ENCODE assay signal across 41 cellular contexts in genomic region chr2:233341296-233341695, GRCh38. TPM values are rescaled to one million over a fixed set of nuclear protein-coding genes. Genes with fewer than 3 reads are reported as not detected.
DNase-seq lines count a peak whose midpoint lies in the region; ATAC-seq, FAIRE-seq and TF ChIP-seq lines count a peak whose summit lies in the region.
"Had no signal": no experiment of that assay in that cellular context is flagged by ENCODE, and none has a peak within 500 bp of the region (broad histone marks: within the 10 kb centered on the region; RNA-seq: fewer than 3 reads in every experiment).

No MANE protein-coding gene starts in this region.

- TF ChIP-seq CTCF in SK-N-SH (IDR thresholded peaks at IDR 0.05) (no peak), HEK293 (tag by site-specific recombination; IDR thresholded peaks at IDR 0.05) (no peak), WTC11 (IDR thresholded peaks at IDR 0.05) (no peak), K562 (IDR thresholded peaks at IDR 0.05 in 2 of 3, conservative IDR thresholded peaks at IDR 0.05 in 1 of 3; ENCODE audit: insufficient read depth in 2 of 3, low read depth in 1 of 3, low read length in 3 of 3) (no peak)

- in situ Hi-C loops in K562 (cut with MboI), result no loop called here

- TF ChIP-seq RAD21 in SK-N-SH (IDR thresholded peaks at IDR 0.05; ENCODE audit: low read length) (no peak), K562 (CRISPR knock-in tag; conservative IDR thresholded peaks at IDR 0.05 in 1 of 2, IDR thresholded peaks at IDR 0.05 in 1 of 2) (no peak)

- H3F3A ChIP-seq in SK-N-SH (replicated peaks; ENCODE audit: insufficient read depth), result no peaks in the 10 kb centered on the region

- intact Hi-C loops in K562 (cut with micrococcal nuclease), result no loop called here

- peaks cover 0 to 9% of the 10 kb centered on the region in 2 experiments; a peak in 1 of 4 replicates for H3K4me1 ChIP-seq in SK-N-SH (ENCODE audit: control insufficient read depth in 1 of 2, insufficient read depth in 2 of 2, low read depth in 1 of 2, low read length in 1 of 2)
- H3K4me1 ChIP-seq in HEK293 (ENCODE audit: control insufficient read depth, insufficient read depth, low read length), result no peaks in the 10 kb centered on the region
- peaks cover 0 to 6% of the 10 kb centered on the region in 2 experiments; a peak in 4 of 5 replicates for H3K4me1 ChIP-seq in K562 (replicated peaks in 1 of 2; ENCODE audit: control insufficient read depth in 2 of 2, insufficient read depth in 2 of 2, low read length in 2 of 2)

- 96% methylated on average over 3 of the region's 3 CpGs for WGBS in SK-N-SH (ENCODE audit: low lambda C conversion rate)
- 72% methylated on average over 2 of the region's 3 CpGs for WGBS in K562 (ENCODE audit: insufficient coverage, low coverage, missing lambda C conversion rate)

- ATAC-seq in SK-N-SH treated with all-trans-retinoic acid at 6 μM for 48 hours, result no peak
- ATAC-seq in WTC11, result no peak
- no peak for ATAC-seq in K562
- ATAC-seq in GM18867 (IDR thresholded peaks at IDR 0.05; ENCODE audit: unreplicated experiment), result no peak
- ATAC-seq: A549; CD8-positive, alpha-beta T cell had no signal

- H3K9me3 ChIP-seq in SK-N-SH (0 out of 2 replicates have a peak, but pooled peaks cover 3% of the 10 kb centered on the region), HEK293 (ENCODE audit: control insufficient read depth, insufficient read depth, low read depth, low read length) (no peaks in the 10 kb centered on the region), K562 (replicated peaks; ENCODE audit: control insufficient read depth, insufficient read depth, low read depth, low read length) (no peaks in the 10 kb centered on the region; the same call in 1 of the 2 replicates)
- H3K9me3 ChIP-seq: BE2C, Caco-2 had no signal

- FAIRE-seq in K562 (lab: Jason Lieb, UNC), result no peak
- FAIRE-seq: A204.1, A549, D721Med had no signal

- H3K9ac ChIP-seq in SK-N-SH, result no peak overlapping the region
- H3K9ac ChIP-seq in K562 (ENCODE audit: insufficient read depth in 1 of 2, low read depth in 2 of 2, low read length in 2 of 2), result no peak overlapping the region
- H3K9ac ChIP-seq: BLaER1; BLaER1 treated with 17β-estradiol and CSF1 and Interleukin-3, amounts not matched to agents 10 nM and 100 nM had no signal

- DNase-seq in SK-N-SH (no peak), WTC11 (ENCODE audit: low spot score) (no peak), K562 (ENCODE audit: extremely low read depth in 1 of 4, low spot score in 3 of 4) (no peak), UCSD-AML1 (lab: John Stamatoyannopoulos, UW; ENCODE audit: unreplicated experiment) (no peak)
- DNase-seq in effector CD8-positive, alpha-beta T cell (lab: John Stamatoyannopoulos, UW), result no peak
- DNase-seq: 8988T; ACHN; AML-193; BE2C; C1 segment of cervical spinal cord; Caco-2; Calu3; CD4-positive, alpha-beta memory T cell; CD4-positive, alpha-beta T cell; CD4-positive, CD25-positive, alpha-beta regulatory T cell; CD8-positive, alpha-beta memory T cell; CD8-positive, alpha-beta T cell; COR-L47; DMS 273 treated with DMSO at 0.1 percent for 48 hours; DMS153; DMS53; DMS79; DMS79 treated with DMSO at 0.1 percent for 48 hours; DND-41; EL had no signal

- H3K27me3 ChIP-seq in SK-N-SH (ENCODE audit: insufficient read depth) (no peaks in the 10 kb centered on the region), K562 (ENCODE audit: control insufficient read depth in 2 of 2, insufficient read depth in 2 of 2, low read length in 2 of 2) (0 out of 5 replicates have a peak, but pooled peaks cover 0 to 5% of the 10 kb centered on the region in 2 experiments)
- H3K27me3 ChIP-seq: BE2C; BLaER1; BLaER1 treated with 17β-estradiol and CSF1 and Interleukin-3, amounts not matched to agents 10 nM and 100 nM had no signal

- H3K9me1 ChIP-seq in K562 (ENCODE audit: control insufficient read depth, insufficient read depth, low read length), result no peaks in the 10 kb centered on the region

- no peak overlapping the region for H3K4me2 ChIP-seq in SK-N-SH
- H3K4me2 ChIP-seq in K562 (ENCODE audit: insufficient read depth, low read length), result no peak overlapping the region
- H3K4me2 ChIP-seq: A549, BLaER1 had no signal

- no peaks in the 10 kb centered on the region for H3K79me2 ChIP-seq in SK-N-SH (ENCODE audit: insufficient read depth)
- H3K79me2 ChIP-seq in K562 (ENCODE audit: control insufficient read depth, insufficient read depth, low read length), result no peaks in the 10 kb centered on the region

- no peak overlapping the region for H2AFZ ChIP-seq in SK-N-SH (ENCODE audit: low read depth)
- no peak overlapping the region for H2AFZ ChIP-seq in K562 (ENCODE audit: low read depth, low read length)

- H3K36me3 ChIP-seq in SK-N-SH (replicated peaks in 1 of 2; ENCODE audit: control insufficient read depth in 1 of 2, insufficient read depth in 2 of 2, low read length in 1 of 2) (no peaks in the 10 kb centered on the region), HEK293 (ENCODE audit: control insufficient read depth in 2 of 2, insufficient read depth in 1 of 2, low read length in 2 of 2) (no peaks in the 10 kb centered on the region), K562 (ENCODE audit: control insufficient read depth, insufficient read depth, low read length) (no peaks in the 10 kb centered on the region)
- H3K36me3 ChIP-seq: BE2C; BLaER1; BLaER1 treated with 17β-estradiol and CSF1 and Interleukin-3, amounts not matched to agents 10 nM and 100 nM had no signal

- no TSS peak for BruUV-seq in K562 (replicated peaks; lab: Mats Ljungman, UMichigan)

- POLR2A ChIA-PET in SK-N-SH (lab: Yijun Ruan, JAX), result no interaction called here
- POLR2A ChIA-PET in HEK293 (lab: Yijun Ruan, JAX), result no interaction called here
- POLR2A ChIA-PET in WTC11 (lab: Charles Lee), result no interaction called here
- POLR2A ChIA-PET in K562 (lab: Yijun Ruan, JAX), result interaction anchor here (1.2 kb wide), 1 partner anchor 10 kb away, joined by 3 read pairs; no protein-coding TSS in a partner anchor

- H3K9me2 ChIP-seq in SK-N-SH, result no peaks in the 10 kb centered on the region

- H3K4me3 Mint-ChIP-seq in WTC11, result no peak overlapping the region
- H3K4me3 Mint-ChIP-seq: B cell; CD14-positive monocyte; CD4-positive, alpha-beta memory T cell; CD4-positive, alpha-beta T cell; CD4-positive, CD25-positive, alpha-beta regulatory T cell; CD8-positive, alpha-beta memory T cell; CD8-positive, alpha-beta T cell had no signal

- TF ChIP-seq POLR2A in K562 (conservative IDR thresholded peaks at IDR 0.05), result no peak

- no peaks in the 10 kb centered on the region for H3K27me3 Mint-ChIP-seq in WTC11 (ENCODE audit: low read depth)
- H3K27me3 Mint-ChIP-seq: B cell; CD4-positive, alpha-beta T cell had no signal

- no peaks in the 10 kb centered on the region for H3K4me1 Mint-ChIP-seq in WTC11

- no peaks in the 10 kb centered on the region for H3K36me3 Mint-ChIP-seq in WTC11
- H3K36me3 Mint-ChIP-seq: CD14-positive monocyte; CD4-positive, alpha-beta memory T cell; CD4-positive, CD25-positive, alpha-beta regulatory T cell; CD8-positive, alpha-beta T cell had no signal

- no peaks in the 10 kb centered on the region for H4K20me1 ChIP-seq in SK-N-SH (ENCODE audit: insufficient read depth)
- H4K20me1 ChIP-seq in K562 (replicated peaks; ENCODE audit: control insufficient read depth, insufficient read depth, low read length), result no peaks in the 10 kb centered on the region
- H4K20me1 ChIP-seq: BLaER1; BLaER1 treated with 17β-estradiol and CSF1 and Interleukin-3, amounts not matched to agents 10 nM and 100 nM had no signal

- H3K27ac Mint-ChIP-seq in WTC11, result no peak overlapping the region
- H3K27ac Mint-ChIP-seq: B cell; CD4-positive, alpha-beta memory T cell; CD4-positive, alpha-beta T cell; CD4-positive, CD25-positive, alpha-beta regulatory T cell; CD8-positive, alpha-beta T cell had no signal

- H3K27ac ChIP-seq in SK-N-SH (ENCODE audit: low read depth in 2 of 2, low read length in 1 of 2), result no peak overlapping the region
- no peak overlapping the region for H3K27ac ChIP-seq in HEK293 (ENCODE audit: extremely low read depth, low read depth, low read length)
- no peak overlapping the region for H3K27ac ChIP-seq in K562 (ENCODE audit: extremely low read depth, low read depth, low read length)
- H3K27ac ChIP-seq: 22Rv1, A549, BLaER1, C4-2B had no signal

- CTCF ChIA-PET in SK-N-SH (lab: Yijun Ruan, JAX) (interaction anchor here (0.7 to 1.1 kb wide), 2 partner anchors 13 to 75 kb away, joined by 3 read pairs; partner anchors contain the start of gene DGKD), HEK293 (lab: Yijun Ruan, JAX) (no interaction called here), WTC11 (lab: Charles Lee) (interaction anchor here (4.2 kb wide), 1 partner anchor 13 kb away, joined by 34 read pairs; the partner anchor contains the start of gene DGKD), K562 (lab: Yijun Ruan, JAX; ENCODE audit: low intra/inter-chr PET ratio) (no interaction called here)

- peaks cover 6% of the 10 kb centered on the region for H3K9me3 Mint-ChIP-seq in WTC11
- H3K9me3 Mint-ChIP-seq: CD4-positive, alpha-beta memory T cell; CD4-positive, alpha-beta T cell; CD8-positive, alpha-beta memory T cell; CD8-positive, alpha-beta T cell had no signal

- H3K4me3 ChIP-seq in SK-N-SH (ENCODE audit: low read depth in 2 of 2, low read length in 1 of 2) (no peak overlapping the region), HEK293 (ENCODE audit: low read depth, low read length) (no peak overlapping the region), K562 (no peak overlapping the region)
- H3K4me3 ChIP-seq: A549; BLaER1; BLaER1 treated with 17β-estradiol and CSF1 and Interleukin-3, amounts not matched to agents 10 nM and 100 nM had no signal

- TF ChIP-seq EP300 in SK-N-SH (IDR thresholded peaks at IDR 0.05; ENCODE audit: borderline replicate concordance in 1 of 2, low read depth in 1 of 2, low read length in 1 of 2) (no peak), K562 (IDR thresholded peaks at IDR 0.05; ENCODE audit: low read length) (no peak)

RNA-seq across cellular contexts. Expression of gene DGKD, which starts 13.0 kb away (rescaled TPM):
- polyA plus RNA-seq in SK-N-SH (2012; rRNA removed) (17.7 and 21.7 TPM in 2 replicates), K562 (2011; rRNA removed) (18.5 and 21.9 TPM in 2 replicates), K562 (2014; fragmentation: Illumina TruSeq; extraction: Trizol) (13.8 and 15.4 TPM in 2 replicates), K562 (2014; fragmentation: Nextera tagmentation; extraction: Ambion mirVana) (under 1 TPM; 0.52 to 0.66 TPM), K562 (2014; rRNA removed) (18.2 and 18.6 TPM in 2 replicates)
- 8.0 and 10.4 TPM in 2 replicates for polyA plus RNA-seq in SK-N-SH (2012; cell fraction: cytosol; rRNA removed)
- polyA plus RNA-seq in SK-N-SH (2012; cell fraction: nucleus; rRNA removed), result 75.5 and 81.2 TPM in 2 replicates
- total RNA-seq in WTC11 (2021) (30.6 to 41.4 TPM (median 31.9 TPM) in 3 replicates), K562 (2014; rRNA removed) (7.9 and 11.1 TPM in 2 replicates), K562 (2014; rRNA removed; fragmentation: Illumina TruSeq; extraction: Trizol) (10.6 and 13.4 TPM in 2 replicates), K562 (2015; rRNA removed; fragmentation: Illumina TruSeq; extraction: Trizol) (9.4 and 9.5 TPM in 2 replicates), K562 (2021) (22.8 and 29.5 TPM in 2 replicates)
- 163 and 241 TPM in 2 replicates for total RNA-seq in K562 (2011; cell fraction: chromatin; rRNA removed; ENCODE audit: low replicate concordance)
- total RNA-seq in K562 (2011; cell fraction: nucleolus; rRNA removed), result 70.9 and 79.1 TPM in 2 replicates
- total RNA-seq in K562 (2011; cell fraction: nucleoplasm; rRNA removed), result 80.4 and 94.8 TPM in 2 replicates
- polyA plus RNA-seq in K562 (2011; cell fraction: cytosol; rRNA removed), result 8.9 and 9.0 TPM in 2 replicates
- polyA plus RNA-seq in K562 (2011; cell fraction: nucleus; rRNA removed), result 107 and 120 TPM in 2 replicates
- 16.7 and 18.9 TPM in 2 replicates for polyA plus RNA-seq in K562 (2012)
- polyA minus RNA-seq in K562 (2011; rRNA and poly(A)+ RNA removed), result 26.1 and 43.5 TPM in 2 replicates
- polyA minus RNA-seq in K562 (2011; cell fraction: cytosol; rRNA and poly(A)+ RNA removed), result 10.3 and 13.8 TPM in 2 replicates
- polyA minus RNA-seq in K562 (2011; cell fraction: nucleus; rRNA and poly(A)+ RNA removed), result 19.5 and 27.5 TPM in 2 replicates

RNA-seq across cellular contexts. Expression of gene SAG, which starts 33.7 kb away (rescaled TPM):
- polyA plus RNA-seq in SK-N-SH (2012; rRNA removed) (not detected in 2 replicates), K562 (2011; rRNA removed) (not detected in 2 replicates), K562 (2014; fragmentation: Illumina TruSeq; extraction: Trizol) (not detected in 2 replicates), K562 (2014; fragmentation: Nextera tagmentation; extraction: Ambion mirVana) (under 1 TPM; 0.06 to 0.56 TPM), K562 (2014; rRNA removed) (not detected in 2 replicates)
- polyA plus RNA-seq in SK-N-SH (2012; cell fraction: cytosol; rRNA removed), result 0.09 TPM in 1 of 2 replicates, not detected in the other
- not detected in 2 replicates for polyA plus RNA-seq in SK-N-SH (2012; cell fraction: nucleus; rRNA removed)
- total RNA-seq in WTC11 (2021) (0.14 TPM in 1 of 3 replicates, not detected in the others), K562 (2014; rRNA removed) (not detected in 2 replicates), K562 (2014; rRNA removed; fragmentation: Illumina TruSeq; extraction: Trizol) (not detected in 2 replicates), K562 (2015; rRNA removed; fragmentation: Illumina TruSeq; extraction: Trizol) (0.04 TPM in 1 of 2 replicates, not detected in the other), K562 (2021) (0.64 TPM in 1 of 2 replicates, not detected in the other)
- total RNA-seq in K562 (2011; cell fraction: chromatin; rRNA removed; ENCODE audit: low replicate concordance), result not detected in 2 replicates
- total RNA-seq in K562 (2011; cell fraction: nucleolus; rRNA removed), result not detected in 2 replicates
- not detected in 2 replicates for total RNA-seq in K562 (2011; cell fraction: nucleoplasm; rRNA removed)
- polyA plus RNA-seq in K562 (2011; cell fraction: cytosol; rRNA removed), result not detected in 2 replicates
- polyA plus RNA-seq in K562 (2011; cell fraction: nucleus; rRNA removed), result not detected in 2 replicates
- 0.03 TPM in 1 of 2 replicates, not detected in the other for polyA plus RNA-seq in K562 (2012)
- polyA minus RNA-seq in K562 (2011; rRNA and poly(A)+ RNA removed), result not detected in 2 replicates
- polyA minus RNA-seq in K562 (2011; cell fraction: cytosol; rRNA and poly(A)+ RNA removed), result not detected in 2 replicates
- polyA minus RNA-seq in K562 (2011; cell fraction: nucleus; rRNA and poly(A)+ RNA removed), result 0.11 TPM in 1 of 2 replicates, not detected in the other
- total RNA-seq: A172; Caco-2; Calu3; CD8-positive, alpha-beta memory T cell; Daoy had no signal
- polyA plus RNA-seq: A549; AG04450; BJ; CD4-positive, alpha-beta memory T cell; CD4-positive, CD25-positive, alpha-beta regulatory T cell; CD8-positive, alpha-beta memory T cell had no signal

Comparison
In these comparisons a context has a peak if more than half of its experiments do, and no peak if none do; other contexts are left out.
1. CTCF ChIA-PET loops: an anchor here in SK-N-SH (0.7 to 1.1 kb wide) and WTC11 (4.2 kb wide); none called in HEK293 and K562.